In genomic region chr2:227627769-227628168, GRCh38 we compare ENCODE assay signal across 15 cellular contexts. TPM values are rescaled to one million over a fixed set of nuclear protein-coding genes. Genes with fewer than 3 reads are reported as not detected.
DNase-seq lines count a peak whose midpoint lies in the region; ATAC-seq, FAIRE-seq and TF ChIP-seq lines count a peak whose summit lies in the region.
"Had no signal": no experiment of that assay in that cellular context is flagged by ENCODE, and none has a peak within 500 bp of the region (broad histone marks: within the 10 kb centered on the region; RNA-seq: fewer than 3 reads in every experiment).

No MANE protein-coding gene starts in this region.

- ATAC-seq in GM19025 (IDR thresholded peaks at IDR 0.05; ENCODE audit: low read depth, unreplicated experiment) (peak; percentile 96), HG02588 (IDR thresholded peaks at IDR 0.05; ENCODE audit: unreplicated experiment) (peak; percentile 98), HG03378 (IDR thresholded peaks at IDR 0.05; ENCODE audit: unreplicated experiment) (peak; percentile 95)

- intact Hi-C loops in activated T-helper 2 cell treated with anti-CD3 and anti-CD28 coated beads, Interferon-gamma antibody, Interleukin-2, Interleukin-4, amounts not matched to agents 10 μg/mL and 5 μg/mL and 100 μg/mL, durations not matched to agents 14 hours and 24 hours and 36 hours (cut with micrococcal nuclease): no loop called here

- peaks cover 15% of the 10 kb centered on the region for H3K27me3 Mint-ChIP-seq in activated T-helper 2 cell treated with anti-CD3 and anti-CD28 coated beads, Interferon-gamma antibody, Interleukin-2, Interleukin-4, amounts not matched to agents 10 μg/mL and 5 μg/mL and 100 μg/mL, durations not matched to agents 14 hours and 24 hours and 36 hours (ENCODE audit: low read depth)
- peaks cover 3% of the 10 kb centered on the region for H3K27me3 Mint-ChIP-seq in chondrocyte (ENCODE audit: low read depth)

- H3K4me1 Mint-ChIP-seq in activated T-helper 2 cell treated with anti-CD3 and anti-CD28 coated beads, Interferon-gamma antibody, Interleukin-2, Interleukin-4, amounts not matched to agents 10 μg/mL and 5 μg/mL and 100 μg/mL, durations not matched to agents 14 hours and 24 hours and 36 hours (ENCODE audit: low read depth): no peaks in the 10 kb centered on the region
- H3K4me1 Mint-ChIP-seq in chondrocyte (ENCODE audit: low read depth): peaks cover 9% of the 10 kb centered on the region
- H3K4me1 Mint-ChIP-seq: nephron progenitor cell had no signal

- DNase-seq in GM12891 (ENCODE audit: insufficient read length, low spot score) (no peak), NAMALWA (ENCODE audit: low spot score) (no peak), chondrocyte (ENCODE audit: low spot score) (no peak), putamen (ENCODE audit: low spot score) (no peak)
- no peak for DNase-seq in activated T-helper 2 cell treated with anti-CD3 and anti-CD28 coated beads, Interferon-gamma antibody, Interleukin-2, Interleukin-4, amounts not matched to agents 10 μg/mL and 5 μg/mL and 100 μg/mL, durations not matched to agents 14 hours and 24 hours and 36 hours (ENCODE audit: low spot score)
- DNase-seq: C1 segment of cervical spinal cord; NCI-H1092; nephron progenitor cell; stimulated activated CD4-positive, alpha-beta T cell treated with anti-CD3 and anti-CD28 coated beads, Interleukin-4, amount 100 ng/mL, for 24 hours had no signal

- TF ChIP-seq CTCF in chondrocyte (IDR thresholded peaks at IDR 0.05): no peak

- no peak for TF ChIP-seq POLR2A in GM12891 (IDR thresholded peaks at IDR 0.05; ENCODE audit: low read depth, low read length)

- H3K9me3 Mint-ChIP-seq in activated T-helper 2 cell treated with anti-CD3 and anti-CD28 coated beads, Interferon-gamma antibody, Interleukin-2, Interleukin-4, amounts not matched to agents 10 μg/mL and 5 μg/mL and 100 μg/mL, durations not matched to agents 14 hours and 24 hours and 36 hours: no peaks in the 10 kb centered on the region
- H3K9me3 Mint-ChIP-seq in chondrocyte (ENCODE audit: low read depth): no peaks in the 10 kb centered on the region
- H3K9me3 Mint-ChIP-seq: nephron progenitor cell had no signal

- FAIRE-seq in GM12891 (lab: Jason Lieb, UNC): no peak
- FAIRE-seq: bronchial epithelial cell had no signal

- no peak overlapping the region for H3K27ac Mint-ChIP-seq in activated T-helper 2 cell treated with anti-CD3 and anti-CD28 coated beads, Interferon-gamma antibody, Interleukin-2, Interleukin-4, amounts not matched to agents 10 μg/mL and 5 μg/mL and 100 μg/mL, durations not matched to agents 14 hours and 24 hours and 36 hours
- no peak overlapping the region for H3K27ac Mint-ChIP-seq in chondrocyte (ENCODE audit: unreplicated experiment)
- H3K27ac Mint-ChIP-seq: nephron progenitor cell had no signal

- H3K36me3 Mint-ChIP-seq in activated T-helper 2 cell treated with anti-CD3 and anti-CD28 coated beads, Interferon-gamma antibody, Interleukin-2, Interleukin-4, amounts not matched to agents 10 μg/mL and 5 μg/mL and 100 μg/mL, durations not matched to agents 14 hours and 24 hours and 36 hours (ENCODE audit: low read depth): no peaks in the 10 kb centered on the region
- no peaks in the 10 kb centered on the region for H3K36me3 Mint-ChIP-seq in chondrocyte (ENCODE audit: low read depth)

- H3K4me3 Mint-ChIP-seq in activated T-helper 2 cell treated with anti-CD3 and anti-CD28 coated beads, Interferon-gamma antibody, Interleukin-2, Interleukin-4, amounts not matched to agents 10 μg/mL and 5 μg/mL and 100 μg/mL, durations not matched to agents 14 hours and 24 hours and 36 hours (ENCODE audit: low read depth): no peak overlapping the region
- H3K4me3 Mint-ChIP-seq in chondrocyte (ENCODE audit: unreplicated experiment): no peak overlapping the region
- H3K4me3 Mint-ChIP-seq: nephron progenitor cell had no signal

TF ChIP-seq in GM12891, 5 proteins besides CTCF, POLR2A, EP300 and RAD21:
- peak; percentile 80 for TF ChIP-seq SPI1 (IDR thresholded peaks at IDR 0.05; ENCODE audit: low read depth, low read length)
- no peak for TF ChIP-seq PAX5 (IDR thresholded peaks at IDR 0.05; ENCODE audit: insufficient read depth, low read length, severe bottlenecking)

RNA-seq across cellular contexts. Expression of gene SCYGR4, which starts 10.5 kb away (rescaled TPM):
- polyA plus RNA-seq in GM12891 (2012; ENCODE audit: low read depth, missing spikeins): not detected
- not detected in 2 replicates for total RNA-seq in activated T-helper 2 cell treated with anti-CD3 and anti-CD28 coated beads, Interferon-gamma antibody, Interleukin-2, Interleukin-4, amounts not matched to agents 10 μg/mL and 5 μg/mL and 100 μg/mL, durations not matched to agents 14 hours and 24 hours and 36 hours
- not detected in 3 replicates for total RNA-seq in chondrocyte
- total RNA-seq: bronchial epithelial cell, fibroblast of lung, thoracic aorta had no signal
- polyA plus RNA-seq: fibroblast of lung had no signal

RNA-seq across cellular contexts. Expression of gene SCYGR3, which starts 13.1 kb away (rescaled TPM):
- not detected for polyA plus RNA-seq in GM12891 (2012; ENCODE audit: low read depth, missing spikeins)
- total RNA-seq in activated T-helper 2 cell treated with anti-CD3 and anti-CD28 coated beads, Interferon-gamma antibody, Interleukin-2, Interleukin-4, amounts not matched to agents 10 μg/mL and 5 μg/mL and 100 μg/mL, durations not matched to agents 14 hours and 24 hours and 36 hours: not detected in 2 replicates
- total RNA-seq in chondrocyte: not detected in 3 replicates
- total RNA-seq: bronchial epithelial cell, fibroblast of lung, thoracic aorta had no signal
- polyA plus RNA-seq: fibroblast of lung had no signal

RNA-seq across cellular contexts. Expression of gene SCYGR2, which starts 29.1 kb away (rescaled TPM):
- polyA plus RNA-seq in GM12891 (2012; ENCODE audit: low read depth, missing spikeins): not detected
- total RNA-seq in activated T-helper 2 cell treated with anti-CD3 and anti-CD28 coated beads, Interferon-gamma antibody, Interleukin-2, Interleukin-4, amounts not matched to agents 10 μg/mL and 5 μg/mL and 100 μg/mL, durations not matched to agents 14 hours and 24 hours and 36 hours: not detected in 2 replicates
- not detected in 3 replicates for total RNA-seq in chondrocyte
- total RNA-seq: bronchial epithelial cell, fibroblast of lung, thoracic aorta had no signal
- polyA plus RNA-seq: fibroblast of lung had no signal

RNA-seq across cellular contexts. Expression of gene SCYGR5, which starts 38.8 kb away (rescaled TPM):
- polyA plus RNA-seq in GM12891 (2012; ENCODE audit: low read depth, missing spikeins): not detected
- not detected in 2 replicates for total RNA-seq in activated T-helper 2 cell treated with anti-CD3 and anti-CD28 coated beads, Interferon-gamma antibody, Interleukin-2, Interleukin-4, amounts not matched to agents 10 μg/mL and 5 μg/mL and 100 μg/mL, durations not matched to agents 14 hours and 24 hours and 36 hours
- not detected in 3 replicates for total RNA-seq in chondrocyte
- total RNA-seq: bronchial epithelial cell, fibroblast of lung, thoracic aorta had no signal
- polyA plus RNA-seq: fibroblast of lung had no signal
